Comparison of ENCODE assay signal across 1 cellular context in the genomic region with DNA sequence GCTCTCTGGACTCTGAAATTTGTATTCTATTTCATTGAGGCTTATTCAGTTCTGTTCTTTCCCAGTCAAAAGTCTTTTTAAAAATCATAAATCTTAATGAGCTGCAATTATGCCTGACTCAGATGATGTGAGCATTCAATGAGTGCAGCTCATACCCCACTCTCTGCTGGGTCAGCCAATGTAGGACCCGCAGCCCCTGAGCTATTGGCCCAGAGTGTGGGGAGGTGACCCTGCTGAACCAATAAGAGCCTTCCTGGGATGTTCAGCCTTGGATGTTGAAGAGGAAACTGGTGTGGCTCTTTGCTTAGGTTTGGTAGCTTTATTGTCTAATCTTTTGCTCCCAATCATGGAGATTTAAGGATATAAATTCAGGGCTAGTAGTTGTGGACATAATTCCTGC.
TF ChIP-seq lines count a peak whose summit lies in the region.

No MANE protein-coding gene starts in this region.

TF ChIP-seq in A549, 52 proteins besides CTCF, POLR2A, EP300 and RAD21 (continued from another document):
- TF ChIP-seq, protein P1, sequence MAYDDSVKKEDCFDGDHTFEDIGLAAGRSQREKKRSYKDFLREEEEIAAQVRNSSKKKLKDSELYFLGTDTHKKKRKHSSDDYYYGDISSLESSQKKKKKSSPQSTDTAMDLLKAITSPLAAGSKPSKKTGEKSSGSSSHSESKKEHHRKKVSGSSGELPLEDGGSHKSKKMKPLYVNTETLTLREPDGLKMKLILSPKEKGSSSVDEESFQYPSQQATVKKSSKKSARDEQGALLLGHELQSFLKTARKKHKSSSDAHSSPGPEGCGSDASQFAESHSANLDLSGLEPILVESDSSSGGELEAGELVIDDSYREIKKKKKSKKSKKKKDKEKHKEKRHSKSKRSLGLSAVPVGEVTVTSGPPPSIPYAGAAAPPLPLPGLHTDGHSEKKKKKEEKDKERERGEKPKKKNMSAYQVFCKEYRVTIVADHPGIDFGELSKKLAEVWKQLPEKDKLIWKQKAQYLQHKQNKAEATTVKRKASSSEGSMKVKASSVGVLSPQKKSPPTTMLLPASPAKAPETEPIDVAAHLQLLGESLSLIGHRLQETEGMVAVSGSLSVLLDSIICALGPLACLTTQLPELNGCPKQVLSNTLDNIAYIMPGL (CRISPR knock-in tag; IDR thresholded peaks at IDR 0.05; ENCODE audit: borderline replicate concordance) = no peak
- TF ChIP-seq, protein P2, sequence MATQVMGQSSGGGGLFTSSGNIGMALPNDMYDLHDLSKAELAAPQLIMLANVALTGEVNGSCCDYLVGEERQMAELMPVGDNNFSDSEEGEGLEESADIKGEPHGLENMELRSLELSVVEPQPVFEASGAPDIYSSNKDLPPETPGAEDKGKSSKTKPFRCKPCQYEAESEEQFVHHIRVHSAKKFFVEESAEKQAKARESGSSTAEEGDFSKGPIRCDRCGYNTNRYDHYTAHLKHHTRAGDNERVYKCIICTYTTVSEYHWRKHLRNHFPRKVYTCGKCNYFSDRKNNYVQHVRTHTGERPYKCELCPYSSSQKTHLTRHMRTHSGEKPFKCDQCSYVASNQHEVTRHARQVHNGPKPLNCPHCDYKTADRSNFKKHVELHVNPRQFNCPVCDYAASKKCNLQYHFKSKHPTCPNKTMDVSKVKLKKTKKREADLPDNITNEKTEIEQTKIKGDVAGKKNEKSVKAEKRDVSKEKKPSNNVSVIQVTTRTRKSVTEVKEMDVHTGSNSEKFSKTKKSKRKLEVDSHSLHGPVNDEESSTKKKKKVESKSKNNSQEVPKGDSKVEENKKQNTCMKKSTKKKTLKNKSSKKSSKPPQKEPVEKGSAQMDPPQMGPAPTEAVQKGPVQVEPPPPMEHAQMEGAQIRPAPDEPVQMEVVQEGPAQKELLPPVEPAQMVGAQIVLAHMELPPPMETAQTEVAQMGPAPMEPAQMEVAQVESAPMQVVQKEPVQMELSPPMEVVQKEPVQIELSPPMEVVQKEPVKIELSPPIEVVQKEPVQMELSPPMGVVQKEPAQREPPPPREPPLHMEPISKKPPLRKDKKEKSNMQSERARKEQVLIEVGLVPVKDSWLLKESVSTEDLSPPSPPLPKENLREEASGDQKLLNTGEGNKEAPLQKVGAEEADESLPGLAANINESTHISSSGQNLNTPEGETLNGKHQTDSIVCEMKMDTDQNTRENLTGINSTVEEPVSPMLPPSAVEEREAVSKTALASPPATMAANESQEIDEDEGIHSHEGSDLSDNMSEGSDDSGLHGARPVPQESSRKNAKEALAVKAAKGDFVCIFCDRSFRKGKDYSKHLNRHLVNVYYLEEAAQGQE (IDR thresholded peaks at IDR 0.05) = no peak
- TF ChIP-seq, protein P3, sequence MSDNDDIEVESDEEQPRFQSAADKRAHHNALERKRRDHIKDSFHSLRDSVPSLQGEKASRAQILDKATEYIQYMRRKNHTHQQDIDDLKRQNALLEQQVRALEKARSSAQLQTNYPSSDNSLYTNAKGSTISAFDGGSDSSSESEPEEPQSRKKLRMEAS (IDR thresholded peaks at IDR 0.05) = no peak
